Comparison of ENCODE assay signal across 24 cellular contexts in the genomic region with DNA sequence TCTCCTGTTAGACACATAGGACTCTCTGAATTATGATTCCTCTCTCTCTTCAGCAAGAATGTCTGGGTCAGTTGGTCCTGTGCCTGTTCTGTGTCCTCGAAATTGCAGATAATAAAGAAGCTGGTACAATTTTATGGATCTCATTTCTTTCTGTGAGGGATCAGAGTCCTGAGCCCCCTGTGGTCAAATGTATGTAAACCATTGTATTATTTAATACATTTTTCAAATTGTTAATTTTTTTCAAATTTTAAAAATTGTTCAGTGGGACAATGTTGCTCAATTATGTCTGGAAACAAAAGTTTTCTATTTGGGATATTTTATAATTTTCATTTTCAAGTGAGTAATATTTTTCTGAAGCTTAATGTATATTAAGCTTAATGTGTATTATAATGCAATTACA.
"Had no signal": no experiment of that assay in that cellular context is flagged by ENCODE, and none has a peak within 500 bp of the region (broad histone marks: within the 10 kb centered on the region; RNA-seq: fewer than 3 reads in every experiment).

No MANE protein-coding gene starts in this region.

- DNase-seq: activated CD4-positive, alpha-beta memory T cell treated with anti-CD3 and anti-CD28 coated beads, Interleukin-2, amount 10 ng/mL, durations not matched to agents 7 days and 5 days; activated CD4-positive, alpha-beta T cell treated with anti-CD3 and anti-CD28 coated beads for 36 hours; activated CD4-positive, alpha-beta T cell treated with anti-CD3 and anti-CD28 coated beads, Interleukin-2, amount 50 U/mL, for 1 hour; activated CD4-positive, CD25-positive, alpha-beta regulatory T cell; activated T-cell treated with anti-CD3 and anti-CD28 coated beads for 4 hours; activated T-cell treated with anti-CD3 and anti-CD28 coated beads, Interleukin-2, amount 50 U/mL, for 48 hours; aorta; MG63; MV-4-11; NCI-H1092 treated with DMSO at 0.1 percent for 48 hours; NCI-H1417 treated with DMSO at 0.1 percent for 48 hours; NCI-H1694; NCI-H2029; NCI-H2107; NCI-H2171 treated with DMSO at 0.1 percent for 48 hours; NCI-H226; NCI-H526 treated with DMSO at 0.1 percent for 48 hours; Peyer's patch; SHP77 treated with DMSO at 0.1 percent for 48 hours; T-cell had no signal

- H3K9me3 Mint-ChIP-seq: activated CD4-positive, alpha-beta memory T cell treated with anti-CD3 and anti-CD28 coated beads, Interleukin-2, amount 10 ng/mL, durations not matched to agents 7 days and 5 days had no signal

- H3K4me1 Mint-ChIP-seq: activated CD4-positive, alpha-beta memory T cell treated with anti-CD3 and anti-CD28 coated beads, Interleukin-2, amount 10 ng/mL, durations not matched to agents 7 days and 5 days; activated CD4-positive, alpha-beta T cell treated with anti-CD3 and anti-CD28 coated beads for 36 hours; activated naive CD4-positive, alpha-beta T cell treated with anti-CD3 and anti-CD28 coated beads, Interleukin-2, amount 50 U/mL, for 24 hours; activated T-helper 17 cell treated with anti-CD3 and anti-CD28 coated beads, Interleukin-2, amount 50 U/mL, for 72 hours; T-cell had no signal

- H3K9me3 ChIP-seq: MG63, Peyer's patch had no signal

- ATAC-seq: activated CD4-positive, alpha-beta T cell treated with anti-CD3 and anti-CD28 coated beads for 36 hours; activated T-helper 17 cell treated with anti-CD3 and anti-CD28 coated beads, Interleukin-2, amount 50 U/mL, for 72 hours; T-cell had no signal

- H3K27ac Mint-ChIP-seq: activated CD4-positive, alpha-beta memory T cell treated with anti-CD3 and anti-CD28 coated beads, Interleukin-2, amount 10 ng/mL, durations not matched to agents 7 days and 5 days; activated CD4-positive, alpha-beta T cell treated with anti-CD3 and anti-CD28 coated beads for 36 hours; activated naive CD4-positive, alpha-beta T cell treated with anti-CD3 and anti-CD28 coated beads, Interleukin-2, amount 50 U/mL, for 24 hours; activated T-helper 17 cell treated with anti-CD3 and anti-CD28 coated beads, Interleukin-2, amount 50 U/mL, for 72 hours; T-cell had no signal

- H3K27ac ChIP-seq: breast epithelium, Peyer's patch, VCaP had no signal

- H3K27me3 ChIP-seq: breast epithelium, MG63, Peyer's patch had no signal

- H3K4me1 ChIP-seq: breast epithelium, Peyer's patch had no signal

- H3K4me3 Mint-ChIP-seq: activated CD4-positive, alpha-beta memory T cell treated with anti-CD3 and anti-CD28 coated beads, Interleukin-2, amount 10 ng/mL, durations not matched to agents 7 days and 5 days; activated CD4-positive, alpha-beta T cell treated with anti-CD3 and anti-CD28 coated beads for 36 hours; activated naive CD4-positive, alpha-beta T cell treated with anti-CD3 and anti-CD28 coated beads, Interleukin-2, amount 50 U/mL, for 24 hours; activated T-helper 17 cell treated with anti-CD3 and anti-CD28 coated beads, Interleukin-2, amount 50 U/mL, for 72 hours; T-cell had no signal

- H3K27me3 Mint-ChIP-seq: activated CD4-positive, alpha-beta memory T cell treated with anti-CD3 and anti-CD28 coated beads, Interleukin-2, amount 10 ng/mL, durations not matched to agents 7 days and 5 days; activated CD4-positive, alpha-beta T cell treated with anti-CD3 and anti-CD28 coated beads for 36 hours; activated naive CD4-positive, alpha-beta T cell treated with anti-CD3 and anti-CD28 coated beads, Interleukin-2, amount 50 U/mL, for 24 hours; T-cell had no signal

- H3K36me3 ChIP-seq: breast epithelium, MG63, Peyer's patch had no signal

- H3K36me3 Mint-ChIP-seq: activated naive CD4-positive, alpha-beta T cell treated with anti-CD3 and anti-CD28 coated beads, Interleukin-2, amount 50 U/mL, for 24 hours; T-cell had no signal

- H3K4me3 ChIP-seq: breast epithelium, MG63, Peyer's patch had no signal
